1 cellular context compared by ENCODE assay signal in the genomic region with DNA sequence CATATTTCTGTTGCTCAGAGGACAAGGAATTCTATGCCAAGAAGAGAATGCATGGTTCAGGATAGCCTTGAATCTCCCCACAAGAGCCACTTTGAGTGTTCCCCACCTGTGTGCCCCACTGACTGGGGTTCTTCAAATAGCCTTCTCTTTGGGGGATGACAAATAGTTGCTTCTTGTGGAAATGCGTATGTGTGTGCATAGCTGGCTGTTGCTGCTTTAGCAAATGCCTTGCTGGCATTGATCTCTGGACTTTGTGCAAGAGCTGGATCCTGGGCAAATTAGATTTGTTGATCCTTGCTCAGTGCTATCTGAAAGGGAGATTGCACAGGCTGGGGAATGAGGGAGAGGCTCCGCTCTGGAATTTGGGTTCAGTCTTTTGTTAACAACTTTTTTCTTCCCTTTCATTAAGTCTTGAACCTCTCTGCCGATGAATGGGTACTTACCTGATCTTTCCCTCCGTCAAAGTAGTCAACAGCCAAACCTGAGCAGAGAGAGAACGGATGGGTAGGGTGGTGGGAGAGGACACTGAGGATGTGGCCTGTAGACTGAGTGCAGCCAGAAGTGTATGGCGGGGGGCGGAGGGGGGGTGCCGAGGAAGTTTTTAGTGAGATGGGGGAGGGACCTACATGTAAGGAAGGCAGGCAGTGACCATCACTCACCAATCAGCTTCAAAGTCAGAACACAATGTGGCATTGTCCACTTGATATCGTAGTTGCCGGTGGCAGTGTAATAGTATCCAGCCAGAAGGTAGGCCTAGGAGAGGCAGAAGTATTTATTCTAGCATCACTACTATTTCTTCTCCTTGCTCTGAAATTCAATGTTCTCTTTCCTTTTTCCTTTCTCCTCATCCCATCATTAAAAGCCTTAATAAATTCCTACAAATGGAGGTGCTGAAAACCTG.
TF ChIP-seq lines count a peak whose summit lies in the region.

No MANE protein-coding gene starts in this region.

TF ChIP-seq in HepG2, 621 proteins besides CTCF, POLR2A, EP300 and RAD21 (continued from another document and continues in another):
- TF ChIP-seq, protein P1, sequence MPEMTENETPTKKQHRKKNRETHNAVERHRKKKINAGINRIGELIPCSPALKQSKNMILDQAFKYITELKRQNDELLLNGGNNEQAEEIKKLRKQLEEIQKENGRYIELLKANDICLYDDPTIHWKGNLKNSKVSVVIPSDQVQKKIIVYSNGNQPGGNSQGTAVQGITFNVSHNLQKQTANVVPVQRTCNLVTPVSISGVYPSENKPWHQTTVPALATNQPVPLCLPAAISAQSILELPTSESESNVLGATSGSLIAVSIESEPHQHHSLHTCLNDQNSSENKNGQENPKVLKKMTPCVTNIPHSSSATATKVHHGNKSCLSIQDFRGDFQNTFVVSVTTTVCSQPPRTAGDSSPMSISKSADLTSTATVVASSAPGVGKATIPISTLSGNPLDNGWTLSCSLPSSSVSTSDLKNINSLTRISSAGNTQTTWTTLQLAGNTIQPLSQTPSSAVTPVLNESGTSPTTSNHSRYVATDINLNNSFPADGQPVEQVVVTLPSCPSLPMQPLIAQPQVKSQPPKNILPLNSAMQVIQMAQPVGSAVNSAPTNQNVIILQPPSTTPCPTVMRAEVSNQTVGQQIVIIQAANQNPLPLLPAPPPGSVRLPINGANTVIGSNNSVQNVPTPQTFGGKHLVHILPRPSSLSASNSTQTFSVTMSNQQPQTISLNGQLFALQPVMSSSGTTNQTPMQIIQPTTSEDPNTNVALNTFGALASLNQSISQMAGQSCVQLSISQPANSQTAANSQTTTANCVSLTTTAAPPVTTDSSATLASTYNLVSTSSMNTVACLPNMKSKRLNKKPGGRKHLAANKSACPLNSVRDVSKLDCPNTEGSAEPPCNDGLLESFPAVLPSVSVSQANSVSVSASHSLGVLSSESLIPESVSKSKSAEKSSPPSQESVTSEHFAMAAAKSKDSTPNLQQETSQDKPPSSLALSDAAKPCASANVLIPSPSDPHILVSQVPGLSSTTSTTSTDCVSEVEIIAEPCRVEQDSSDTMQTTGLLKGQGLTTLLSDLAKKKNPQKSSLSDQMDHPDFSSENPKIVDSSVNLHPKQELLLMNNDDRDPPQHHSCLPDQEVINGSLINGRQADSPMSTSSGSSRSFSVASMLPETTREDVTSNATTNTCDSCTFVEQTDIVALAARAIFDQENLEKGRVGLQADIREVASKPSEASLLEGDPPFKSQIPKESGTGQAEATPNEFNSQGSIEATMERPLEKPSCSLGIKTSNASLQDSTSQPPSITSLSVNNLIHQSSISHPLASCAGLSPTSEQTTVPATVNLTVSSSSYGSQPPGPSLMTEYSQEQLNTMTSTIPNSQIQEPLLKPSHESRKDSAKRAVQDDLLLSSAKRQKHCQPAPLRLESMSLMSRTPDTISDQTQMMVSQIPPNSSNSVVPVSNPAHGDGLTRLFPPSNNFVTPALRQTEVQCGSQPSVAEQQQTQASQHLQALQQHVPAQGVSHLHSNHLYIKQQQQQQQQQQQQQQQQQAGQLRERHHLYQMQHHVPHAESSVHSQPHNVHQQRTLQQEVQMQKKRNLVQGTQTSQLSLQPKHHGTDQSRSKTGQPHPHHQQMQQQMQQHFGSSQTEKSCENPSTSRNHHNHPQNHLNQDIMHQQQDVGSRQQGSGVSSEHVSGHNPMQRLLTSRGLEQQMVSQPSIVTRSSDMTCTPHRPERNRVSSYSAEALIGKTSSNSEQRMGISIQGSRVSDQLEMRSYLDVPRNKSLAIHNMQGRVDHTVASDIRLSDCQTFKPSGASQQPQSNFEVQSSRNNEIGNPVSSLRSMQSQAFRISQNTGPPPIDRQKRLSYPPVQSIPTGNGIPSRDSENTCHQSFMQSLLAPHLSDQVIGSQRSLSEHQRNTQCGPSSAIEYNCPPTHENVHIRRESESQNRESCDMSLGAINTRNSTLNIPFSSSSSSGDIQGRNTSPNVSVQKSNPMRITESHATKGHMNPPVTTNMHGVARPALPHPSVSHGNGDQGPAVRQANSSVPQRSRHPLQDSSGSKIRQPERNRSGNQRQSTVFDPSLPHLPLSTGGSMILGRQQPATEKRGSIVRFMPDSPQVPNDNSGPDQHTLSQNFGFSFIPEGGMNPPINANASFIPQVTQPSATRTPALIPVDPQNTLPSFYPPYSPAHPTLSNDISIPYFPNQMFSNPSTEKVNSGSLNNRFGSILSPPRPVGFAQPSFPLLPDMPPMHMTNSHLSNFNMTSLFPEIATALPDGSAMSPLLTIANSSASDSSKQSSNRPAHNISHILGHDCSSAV (CRISPR knock-in tag; IDR thresholded peaks at IDR 0.05; ENCODE audit: borderline replicate concordance): no peak
- TF ChIP-seq DPF2 (CRISPR knock-in tag; IDR thresholded peaks at IDR 0.05; ENCODE audit: borderline replicate concordance, low read depth) (peak; percentile 80; the same call in 1 of the 2 replicates), DNMT3B (CRISPR knock-in tag; conservative IDR thresholded peaks at IDR 0.05) (no peak), ZNF143 (CRISPR knock-in tag; IDR thresholded peaks at IDR 0.05) (no peak; the same call in 1 of the 2 replicates), ZNF839 (CRISPR knock-in tag; IDR thresholded peaks at IDR 0.05; ENCODE audit: borderline replicate concordance) (no peak), ZNF605 (CRISPR knock-in tag; IDR thresholded peaks at IDR 0.05) (no peak), TSC22D2 (CRISPR knock-in tag; IDR thresholded peaks at IDR 0.05; ENCODE audit: borderline replicate concordance) (no peak), ZNF766 (CRISPR knock-in tag; IDR thresholded peaks at IDR 0.05; ENCODE audit: borderline replicate concordance) (no peak), ZNF335 (CRISPR knock-in tag; IDR thresholded peaks at IDR 0.05) (no peak), JUN (CRISPR knock-in tag; IDR thresholded peaks at IDR 0.05) (0 out of 2 replicates have a peak, but pooled peaks have one; percentile 29), EEA1 (CRISPR knock-in tag; IDR thresholded peaks at IDR 0.05; ENCODE audit: borderline replicate concordance) (no peak), ZNF17 (CRISPR knock-in tag; IDR thresholded peaks at IDR 0.05) (no peak), ZNF724P (CRISPR knock-in tag; IDR thresholded peaks at IDR 0.05; ENCODE audit: borderline replicate concordance) (no peak), ZSCAN29 (CRISPR knock-in tag; conservative IDR thresholded peaks at IDR 0.05) (no peak), ZNF460 (CRISPR knock-in tag; IDR thresholded peaks at IDR 0.05; ENCODE audit: borderline replicate concordance) (no peak; the same call in 1 of the 2 replicates), CENPT (CRISPR knock-in tag; IDR thresholded peaks at IDR 0.05; ENCODE audit: low read depth) (no peak)
- TF ChIP-seq, protein P2, sequence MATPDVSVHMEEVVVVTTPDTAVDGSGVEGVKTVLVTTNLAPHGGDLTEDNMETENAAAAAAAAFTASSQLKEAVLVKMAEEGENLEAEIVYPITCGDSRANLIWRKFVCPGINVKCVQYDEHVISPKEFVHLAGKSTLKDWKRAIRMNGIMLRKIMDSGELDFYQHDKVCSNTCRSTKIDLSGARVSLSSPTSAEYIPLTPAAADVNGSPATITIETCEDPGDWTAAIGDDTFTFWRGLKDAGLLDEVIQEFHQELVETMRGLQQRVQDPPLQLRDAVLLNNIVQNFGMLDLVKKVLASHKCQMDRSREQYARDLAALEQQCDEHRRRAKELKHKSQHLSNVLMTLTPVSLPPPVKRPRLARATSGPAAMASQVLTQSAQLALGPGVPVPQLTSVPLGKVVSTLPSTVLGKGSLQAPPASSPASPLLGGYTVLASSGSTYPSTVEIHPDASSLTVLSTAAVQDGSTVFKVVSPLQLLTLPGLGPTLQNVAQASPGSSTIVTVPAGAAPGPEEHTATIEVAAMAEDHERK (CRISPR knock-in tag; IDR thresholded peaks at IDR 0.05; ENCODE audit: low read depth): no peak
- TF ChIP-seq, protein P3, sequence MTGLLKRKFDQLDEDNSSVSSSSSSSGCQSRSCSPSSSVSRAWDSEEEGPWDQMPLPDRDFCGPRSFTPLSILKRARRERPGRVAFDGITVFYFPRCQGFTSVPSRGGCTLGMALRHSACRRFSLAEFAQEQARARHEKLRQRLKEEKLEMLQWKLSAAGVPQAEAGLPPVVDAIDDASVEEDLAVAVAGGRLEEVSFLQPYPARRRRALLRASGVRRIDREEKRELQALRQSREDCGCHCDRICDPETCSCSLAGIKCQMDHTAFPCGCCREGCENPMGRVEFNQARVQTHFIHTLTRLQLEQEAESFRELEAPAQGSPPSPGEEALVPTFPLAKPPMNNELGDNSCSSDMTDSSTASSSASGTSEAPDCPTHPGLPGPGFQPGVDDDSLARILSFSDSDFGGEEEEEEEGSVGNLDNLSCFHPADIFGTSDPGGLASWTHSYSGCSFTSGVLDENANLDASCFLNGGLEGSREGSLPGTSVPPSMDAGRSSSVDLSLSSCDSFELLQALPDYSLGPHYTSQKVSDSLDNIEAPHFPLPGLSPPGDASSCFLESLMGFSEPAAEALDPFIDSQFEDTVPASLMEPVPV (CRISPR knock-in tag; IDR thresholded peaks at IDR 0.05): no peak
- TF ChIP-seq, protein P4, sequence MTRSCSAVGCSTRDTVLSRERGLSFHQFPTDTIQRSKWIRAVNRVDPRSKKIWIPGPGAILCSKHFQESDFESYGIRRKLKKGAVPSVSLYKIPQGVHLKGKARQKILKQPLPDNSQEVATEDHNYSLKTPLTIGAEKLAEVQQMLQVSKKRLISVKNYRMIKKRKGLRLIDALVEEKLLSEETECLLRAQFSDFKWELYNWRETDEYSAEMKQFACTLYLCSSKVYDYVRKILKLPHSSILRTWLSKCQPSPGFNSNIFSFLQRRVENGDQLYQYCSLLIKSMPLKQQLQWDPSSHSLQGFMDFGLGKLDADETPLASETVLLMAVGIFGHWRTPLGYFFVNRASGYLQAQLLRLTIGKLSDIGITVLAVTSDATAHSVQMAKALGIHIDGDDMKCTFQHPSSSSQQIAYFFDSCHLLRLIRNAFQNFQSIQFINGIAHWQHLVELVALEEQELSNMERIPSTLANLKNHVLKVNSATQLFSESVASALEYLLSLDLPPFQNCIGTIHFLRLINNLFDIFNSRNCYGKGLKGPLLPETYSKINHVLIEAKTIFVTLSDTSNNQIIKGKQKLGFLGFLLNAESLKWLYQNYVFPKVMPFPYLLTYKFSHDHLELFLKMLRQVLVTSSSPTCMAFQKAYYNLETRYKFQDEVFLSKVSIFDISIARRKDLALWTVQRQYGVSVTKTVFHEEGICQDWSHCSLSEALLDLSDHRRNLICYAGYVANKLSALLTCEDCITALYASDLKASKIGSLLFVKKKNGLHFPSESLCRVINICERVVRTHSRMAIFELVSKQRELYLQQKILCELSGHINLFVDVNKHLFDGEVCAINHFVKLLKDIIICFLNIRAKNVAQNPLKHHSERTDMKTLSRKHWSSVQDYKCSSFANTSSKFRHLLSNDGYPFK (CRISPR knock-in tag; IDR thresholded peaks at IDR 0.05; ENCODE audit: borderline replicate concordance): no peak
- TF ChIP-seq, protein P5, sequence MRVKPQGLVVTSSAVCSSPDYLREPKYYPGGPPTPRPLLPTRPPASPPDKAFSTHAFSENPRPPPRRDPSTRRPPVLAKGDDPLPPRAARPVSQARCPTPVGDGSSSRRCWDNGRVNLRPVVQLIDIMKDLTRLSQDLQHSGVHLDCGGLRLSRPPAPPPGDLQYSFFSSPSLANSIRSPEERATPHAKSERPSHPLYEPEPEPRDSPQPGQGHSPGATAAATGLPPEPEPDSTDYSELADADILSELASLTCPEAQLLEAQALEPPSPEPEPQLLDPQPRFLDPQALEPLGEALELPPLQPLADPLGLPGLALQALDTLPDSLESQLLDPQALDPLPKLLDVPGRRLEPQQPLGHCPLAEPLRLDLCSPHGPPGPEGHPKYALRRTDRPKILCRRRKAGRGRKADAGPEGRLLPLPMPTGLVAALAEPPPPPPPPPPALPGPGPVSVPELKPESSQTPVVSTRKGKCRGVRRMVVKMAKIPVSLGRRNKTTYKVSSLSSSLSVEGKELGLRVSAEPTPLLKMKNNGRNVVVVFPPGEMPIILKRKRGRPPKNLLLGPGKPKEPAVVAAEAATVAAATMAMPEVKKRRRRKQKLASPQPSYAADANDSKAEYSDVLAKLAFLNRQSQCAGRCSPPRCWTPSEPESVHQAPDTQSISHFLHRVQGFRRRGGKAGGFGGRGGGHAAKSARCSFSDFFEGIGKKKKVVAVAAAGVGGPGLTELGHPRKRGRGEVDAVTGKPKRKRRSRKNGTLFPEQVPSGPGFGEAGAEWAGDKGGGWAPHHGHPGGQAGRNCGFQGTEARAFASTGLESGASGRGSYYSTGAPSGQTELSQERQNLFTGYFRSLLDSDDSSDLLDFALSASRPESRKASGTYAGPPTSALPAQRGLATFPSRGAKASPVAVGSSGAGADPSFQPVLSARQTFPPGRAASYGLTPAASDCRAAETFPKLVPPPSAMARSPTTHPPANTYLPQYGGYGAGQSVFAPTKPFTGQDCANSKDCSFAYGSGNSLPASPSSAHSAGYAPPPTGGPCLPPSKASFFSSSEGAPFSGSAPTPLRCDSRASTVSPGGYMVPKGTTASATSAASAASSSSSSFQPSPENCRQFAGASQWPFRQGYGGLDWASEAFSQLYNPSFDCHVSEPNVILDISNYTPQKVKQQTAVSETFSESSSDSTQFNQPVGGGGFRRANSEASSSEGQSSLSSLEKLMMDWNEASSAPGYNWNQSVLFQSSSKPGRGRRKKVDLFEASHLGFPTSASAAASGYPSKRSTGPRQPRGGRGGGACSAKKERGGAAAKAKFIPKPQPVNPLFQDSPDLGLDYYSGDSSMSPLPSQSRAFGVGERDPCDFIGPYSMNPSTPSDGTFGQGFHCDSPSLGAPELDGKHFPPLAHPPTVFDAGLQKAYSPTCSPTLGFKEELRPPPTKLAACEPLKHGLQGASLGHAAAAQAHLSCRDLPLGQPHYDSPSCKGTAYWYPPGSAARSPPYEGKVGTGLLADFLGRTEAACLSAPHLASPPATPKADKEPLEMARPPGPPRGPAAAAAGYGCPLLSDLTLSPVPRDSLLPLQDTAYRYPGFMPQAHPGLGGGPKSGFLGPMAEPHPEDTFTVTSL (CRISPR knock-in tag; IDR thresholded peaks at IDR 0.05; ENCODE audit: borderline replicate concordance): peak; percentile 79; the same call in 1 of the 2 replicates
- TF ChIP-seq, protein P6, sequence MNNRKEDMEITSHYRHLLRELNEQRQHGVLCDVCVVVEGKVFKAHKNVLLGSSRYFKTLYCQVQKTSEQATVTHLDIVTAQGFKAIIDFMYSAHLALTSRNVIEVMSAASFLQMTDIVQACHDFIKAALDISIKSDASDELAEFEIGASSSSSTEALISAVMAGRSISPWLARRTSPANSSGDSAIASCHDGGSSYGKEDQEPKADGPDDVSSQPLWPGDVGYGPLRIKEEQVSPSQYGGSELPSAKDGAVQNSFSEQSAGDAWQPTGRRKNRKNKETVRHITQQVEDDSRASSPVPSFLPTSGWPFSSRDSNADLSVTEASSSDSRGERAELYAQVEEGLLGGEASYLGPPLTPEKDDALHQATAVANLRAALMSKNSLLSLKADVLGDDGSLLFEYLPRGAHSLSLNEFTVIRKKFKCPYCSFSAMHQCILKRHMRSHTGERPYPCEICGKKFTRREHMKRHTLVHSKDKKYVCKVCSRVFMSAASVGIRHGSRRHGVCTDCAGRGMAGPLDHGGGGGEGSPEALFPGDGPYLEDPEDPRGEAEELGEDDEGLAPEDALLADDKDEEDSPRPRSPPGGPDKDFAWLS (CRISPR knock-in tag; IDR thresholded peaks at IDR 0.05; ENCODE audit: borderline replicate concordance): no peak
- TF ChIP-seq, protein P7, sequence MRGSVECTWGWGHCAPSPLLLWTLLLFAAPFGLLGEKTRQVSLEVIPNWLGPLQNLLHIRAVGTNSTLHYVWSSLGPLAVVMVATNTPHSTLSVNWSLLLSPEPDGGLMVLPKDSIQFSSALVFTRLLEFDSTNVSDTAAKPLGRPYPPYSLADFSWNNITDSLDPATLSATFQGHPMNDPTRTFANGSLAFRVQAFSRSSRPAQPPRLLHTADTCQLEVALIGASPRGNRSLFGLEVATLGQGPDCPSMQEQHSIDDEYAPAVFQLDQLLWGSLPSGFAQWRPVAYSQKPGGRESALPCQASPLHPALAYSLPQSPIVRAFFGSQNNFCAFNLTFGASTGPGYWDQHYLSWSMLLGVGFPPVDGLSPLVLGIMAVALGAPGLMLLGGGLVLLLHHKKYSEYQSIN (CRISPR knock-in tag; IDR thresholded peaks at IDR 0.05; ENCODE audit: borderline replicate concordance): no peak
